In the genomic region with DNA sequence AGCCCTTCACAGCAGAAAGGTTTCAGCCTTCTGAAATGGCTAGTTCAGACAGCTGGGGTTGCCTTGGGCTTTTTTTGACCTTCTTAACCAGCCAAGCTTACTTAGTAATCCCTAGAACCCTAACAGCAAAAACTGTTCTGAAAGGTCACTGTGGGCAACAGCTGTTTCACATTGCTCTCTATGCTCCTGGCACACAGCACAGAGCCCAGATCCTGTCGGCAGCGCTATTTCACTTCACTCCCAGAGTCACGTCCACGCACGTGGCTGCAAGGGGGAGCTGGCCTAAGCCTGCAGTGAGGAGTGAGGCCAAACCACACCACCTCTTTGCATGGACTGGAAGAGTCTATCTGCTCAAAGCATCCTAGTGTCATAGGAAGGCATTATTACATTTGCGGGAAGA, we compare ENCODE assay signal across 10 cellular contexts. TPM values are rescaled to one million over a fixed set of nuclear protein-coding genes. Genes with fewer than 3 reads are reported as not detected.
DNase-seq lines count a peak whose midpoint lies in the region; ATAC-seq and TF ChIP-seq lines count a peak whose summit lies in the region.
"Had no signal": no experiment of that assay in that cellular context is flagged by ENCODE, and none has a peak within 500 bp of the region (broad histone marks: within the 10 kb centered on the region; RNA-seq: fewer than 3 reads in every experiment).

No MANE protein-coding gene starts in this region.

- peaks cover 2% of the 10 kb centered on the region for H3K9me3 Mint-ChIP-seq in activated B cell treated with CpG ODN at 0.5 μM for 24 hours
- H3K9me3 Mint-ChIP-seq in activated CD4-positive, alpha-beta T cell treated with anti-CD3 and anti-CD28 coated beads for 36 hours (ENCODE audit: low read depth): no peaks in the 10 kb centered on the region
- H3K9me3 Mint-ChIP-seq: T-helper 1 cell treated with Interleukin-12 subunit alpha and Interleukin-12 subunit beta and Interleukin-4 antibody, amounts not matched to agents 30 μg/mL and 1 μg/mL, for 36 hours had no signal

- H3K27me3 Mint-ChIP-seq in activated B cell treated with CpG ODN at 0.5 μM for 24 hours: no peaks in the 10 kb centered on the region
- no peaks in the 10 kb centered on the region for H3K27me3 Mint-ChIP-seq in activated CD4-positive, alpha-beta T cell treated with anti-CD3 and anti-CD28 coated beads for 36 hours

- H3K36me3 Mint-ChIP-seq in activated B cell treated with CpG ODN at 0.5 μM for 24 hours (ENCODE audit: low read depth): peaks cover 12% of the 10 kb centered on the region
- peaks cover 10% of the 10 kb centered on the region for H3K36me3 Mint-ChIP-seq in activated CD4-positive, alpha-beta T cell treated with anti-CD3 and anti-CD28 coated beads for 36 hours (ENCODE audit: low read depth)

- intact Hi-C loops in activated B cell treated with CpG ODN at 0.5 μM for 24 hours (cut with micrococcal nuclease): no loop called here
- intact Hi-C loops in activated CD4-positive, alpha-beta T cell treated with anti-CD3 and anti-CD28 coated beads for 36 hours (cut with DNase I, micrococcal nuclease): no loop called here

- TF ChIP-seq CTCF in GM06990 (IDR thresholded peaks at IDR 0.05; ENCODE audit: insufficient read depth, low read length, poor library complexity, severe bottlenecking): no peak
- no peak for TF ChIP-seq CTCF in activated B cell treated with CpG ODN at 0.5 μM for 24 hours (IDR thresholded peaks at IDR 0.05)

- CTCF ChIA-PET in activated B cell treated with CpG ODN at 0.5 μM for 24 hours (lab: Charles Lee): no interaction called here
- CTCF ChIA-PET in activated CD4-positive, alpha-beta T cell treated with anti-CD3 and anti-CD28 coated beads for 36 hours (lab: Charles Lee): no interaction called here

- no peak overlapping the region for H3K27ac ChIP-seq in caudate nucleus (ENCODE audit: low read depth, low read length)

- peak overlapping the region; percentile 56 for H3K27ac Mint-ChIP-seq in activated B cell treated with CpG ODN at 0.5 μM for 24 hours
- no peak overlapping the region for H3K27ac Mint-ChIP-seq in activated CD4-positive, alpha-beta T cell treated with anti-CD3 and anti-CD28 coated beads for 36 hours
- H3K27ac Mint-ChIP-seq: T-helper 1 cell treated with Interleukin-12 subunit alpha and Interleukin-12 subunit beta and Interleukin-4 antibody, amounts not matched to agents 30 μg/mL and 1 μg/mL, for 36 hours had no signal

- peak; percentile 72 for DNase-seq in GM06990 (ENCODE audit: extremely low read depth, insufficient read length)
- DNase-seq in activated B cell treated with CpG ODN at 0.5 μM for 24 hours: no peak
- DNase-seq in NCI-H526 treated with DMSO at 0.1 percent for 48 hours (lab: John Stamatoyannopoulos, UW): no peak
- no peak for DNase-seq in caudate nucleus (lab: John Stamatoyannopoulos, UW)
- DNase-seq in NCI-H2107 treated with DMSO at 0.1 percent for 48 hours (lab: John Stamatoyannopoulos, UW; ENCODE audit: unreplicated experiment): no peak
- no peak for DNase-seq in activated CD4-positive, alpha-beta T cell treated with anti-CD3 and anti-CD28 coated beads for 36 hours
- DNase-seq: activated effector memory CD4-positive, alpha-beta T cell treated with anti-CD3 and anti-CD28 coated beads, Interleukin-2, amount 50 U/mL, for 16 hours had no signal

- H3K4me1 Mint-ChIP-seq in activated B cell treated with CpG ODN at 0.5 μM for 24 hours: peaks cover 35% of the 10 kb centered on the region
- H3K4me1 Mint-ChIP-seq in activated CD4-positive, alpha-beta T cell treated with anti-CD3 and anti-CD28 coated beads for 36 hours: peaks cover 6% of the 10 kb centered on the region

- no peaks in the 10 kb centered on the region for H3K27me3 ChIP-seq in GM06990 (replicated peaks; ENCODE audit: control insufficient read depth, insufficient read depth, low read length)

- no peak overlapping the region for H3K4me3 Mint-ChIP-seq in activated B cell treated with CpG ODN at 0.5 μM for 24 hours
- H3K4me3 Mint-ChIP-seq in activated CD4-positive, alpha-beta T cell treated with anti-CD3 and anti-CD28 coated beads for 36 hours: no peak overlapping the region
- H3K4me3 Mint-ChIP-seq: T-helper 1 cell treated with Interleukin-12 subunit alpha and Interleukin-12 subunit beta and Interleukin-4 antibody, amounts not matched to agents 30 μg/mL and 1 μg/mL, for 36 hours had no signal

- POLR2A ChIA-PET in activated B cell treated with CpG ODN at 0.5 μM for 24 hours (lab: Charles Lee): no interaction called here
- POLR2A ChIA-PET in activated CD4-positive, alpha-beta T cell treated with anti-CD3 and anti-CD28 coated beads for 36 hours (lab: Charles Lee): no interaction called here

- peak; percentile 52 for ATAC-seq in GM19468 (IDR thresholded peaks at IDR 0.05; ENCODE audit: extremely low read depth, unreplicated experiment)
- peak; percentile 58 for ATAC-seq in HG03095 (IDR thresholded peaks at IDR 0.05; ENCODE audit: unreplicated experiment)
- no peak for ATAC-seq in activated B cell treated with CpG ODN at 0.5 μM for 24 hours (ENCODE audit: low read depth)
- no peak for ATAC-seq in activated CD4-positive, alpha-beta T cell treated with anti-CD3 and anti-CD28 coated beads for 36 hours

- no peak overlapping the region for H3K4me3 ChIP-seq in GM06990 (replicated peaks; ENCODE audit: low read depth, low read length)

- H3K36me3 ChIP-seq in GM06990 (ENCODE audit: control insufficient read depth, insufficient read depth, low read length): no peaks in the 10 kb centered on the region; the same call in 1 of the 2 replicates

RNA-seq across cellular contexts. Expression of a gene that starts 32.0 kb away (rescaled TPM):
- 3.9 and 4.0 TPM in 2 replicates for total RNA-seq in activated B cell treated with CpG ODN at 0.5 μM for 24 hours
- total RNA-seq in activated CD4-positive, alpha-beta T cell treated with anti-CD3 and anti-CD28 coated beads for 36 hours: under 1 TPM; 0.50 to 0.70 TPM

RNA-seq across cellular contexts. Expression of a gene that starts 32.4 kb away (rescaled TPM):
- 14.0 and 15.0 TPM in 2 replicates for total RNA-seq in activated B cell treated with CpG ODN at 0.5 μM for 24 hours
- total RNA-seq in activated CD4-positive, alpha-beta T cell treated with anti-CD3 and anti-CD28 coated beads for 36 hours: 10 to 100 TPM; 15.3 to 18.1 TPM

Comparison
In these comparisons a context has a peak if more than half of its experiments do, and no peak if none do; other contexts are left out.
1. ATAC-seq: peak in GM19468 (single experiment) and HG03095 (single experiment); none in activated B cell treated with CpG ODN at 0.5 μM for 24 hours (single experiment) and activated CD4-positive, alpha-beta T cell treated with anti-CD3 and anti-CD28 coated beads for 36 hours (single experiment).